In genomic region chr16:29995330-29995910, GRCh38 we compare ENCODE assay signal across 8 cellular contexts. TPM values are rescaled to one million over a fixed set of nuclear protein-coding genes. Genes with fewer than 3 reads are reported as not detected.
A peak's percentile ranks its signal among the peaks of the same experiment; 100 is the strongest.
DNase-seq lines count a peak whose midpoint lies in the region; ATAC-seq and TF ChIP-seq lines count a peak whose summit lies in the region.

HIRIP3 (minus strand) TSS chr16:29995617; CDS start chr16:29995605, 12 bp downstream.

- H3K9me3 Mint-ChIP-seq in central memory CD8-positive, alpha-beta T cell = no peaks in the 10 kb centered on the region

- peaks cover 40% of the 10 kb centered on the region for H3K4me1 Mint-ChIP-seq in central memory CD8-positive, alpha-beta T cell

- peak within 1 kb of the TSS; percentile 99 for H3K4me3 Mint-ChIP-seq in central memory CD8-positive, alpha-beta T cell

- H3K4me3 ChIP-seq in kidney epithelial cell (ENCODE audit: low read depth, low read length) = peak within 1 kb of the TSS; percentile 96

- no peaks in the 10 kb centered on the region for H3K27me3 Mint-ChIP-seq in central memory CD8-positive, alpha-beta T cell

- DNase-seq in AG09319 (ENCODE audit: extremely low read depth, low read depth) (peak; percentile 38), NCI-H345 treated with DMSO at 0.1 percent for 48 hours (lab: John Stamatoyannopoulos, UW; ENCODE audit: unreplicated experiment) (peak; percentile 91), kidney epithelial cell (ENCODE audit: low read depth) (no peak)
- peak; percentile 88 for DNase-seq in activated CD4-positive, CD25-positive, alpha-beta regulatory T cell treated with anti-CD3 and anti-CD28 coated beads, Interleukin-2, amount 50 U/mL, for 72 hours
- DNase-seq in central memory CD8-positive, alpha-beta T cell (ENCODE audit: low spot score in 2 of 2) = peak; percentile 75 to 77
- peak; percentile 82 to 87 for DNase-seq in stimulated activated CD4-positive, alpha-beta T cell treated with anti-CD3 and anti-CD28 coated beads, Interleukin-15, amount 100 ng/mL, for 48 hours (ENCODE audit: low read depth in 2 of 2)

- H3K27me3 ChIP-seq in kidney epithelial cell (ENCODE audit: control insufficient read depth, insufficient read depth, low read length) = no peaks in the 10 kb centered on the region

- H3K27ac Mint-ChIP-seq in central memory CD8-positive, alpha-beta T cell (ENCODE audit: low read depth) = peak within 1 kb of the TSS; percentile 96

- ATAC-seq in GM19023 (IDR thresholded peaks at IDR 0.05; ENCODE audit: unreplicated experiment) = peak; percentile 48
- peak; percentile 43 for ATAC-seq in HG03342 (IDR thresholded peaks at IDR 0.05; ENCODE audit: unreplicated experiment)
- ATAC-seq in central memory CD8-positive, alpha-beta T cell (replicated peaks; ENCODE audit: extremely low read depth, poor library complexity, severe bottlenecking) = peak; percentile 69

- H3K36me3 ChIP-seq in kidney epithelial cell (ENCODE audit: control insufficient read depth, insufficient read depth, low read length) = peaks cover 2% of the 10 kb centered on the region

- peaks cover 32% of the 10 kb centered on the region for H3K36me3 Mint-ChIP-seq in central memory CD8-positive, alpha-beta T cell (ENCODE audit: insufficient read depth)

- TF ChIP-seq CTCF in AG09319 (IDR thresholded peaks at IDR 0.05; ENCODE audit: low read depth, low read length) (no peak), kidney epithelial cell (IDR thresholded peaks at IDR 0.05; ENCODE audit: insufficient read depth, low read length, poor library complexity, severe bottlenecking) (no peak)

RNA-seq across cellular contexts. Expression of gene HIRIP3, which starts in this region (rescaled TPM):
- total RNA-seq in kidney epithelial cell = 13.2 and 20.3 TPM in 2 replicates
